31 cellular contexts compared by ENCODE assay signal in genomic region chr2:54392925-54393324, GRCh38.
"Had no signal": no experiment of that assay in that cellular context is flagged by ENCODE, and none has a peak within 500 bp of the region (broad histone marks: within the 10 kb centered on the region; RNA-seq: fewer than 3 reads in every experiment).

No MANE protein-coding gene starts in this region.

- H3K79me2 ChIP-seq: parathyroid adenoma had no signal

- H3K9ac ChIP-seq: neural progenitor cell, parathyroid adenoma had no signal

- H3K4me2 ChIP-seq: neural progenitor cell, smooth muscle cell had no signal

- H3K27me3 Mint-ChIP-seq: naive thymus-derived CD8-positive, alpha-beta T cell; natural killer cell treated with Interleukin-12 subunit alpha and Interleukin-12 subunit beta and Interleukin-15 and Interleukin-18, amount 100 ng/mL, for 72 hours; progenitor cell of endocrine pancreas had no signal

- DNase-seq: naive thymus-derived CD8-positive, alpha-beta T cell; natural killer cell; nephron progenitor cell; nucleus accumbens; occipital lobe; ovary; pancreas; posterior cingulate gyrus; psoas muscle; retina; right cardiac atrium; right lobe of liver; sigmoid colon; small intestine; spleen; stimulated activated CD4-positive, alpha-beta T cell treated with anti-CD3 and anti-CD28 coated beads, Interleukin-12 subunit alpha, Interleukin-12 subunit beta, amount 100 ng/mL, for 4 hours; stimulated activated CD4-positive, alpha-beta T cell treated with anti-CD3 and anti-CD28 coated beads, Interleukin-15, amount 100 ng/mL, for 24 hours; stimulated activated CD4-positive, alpha-beta T cell treated with anti-CD3 and anti-CD28 coated beads, Interleukin-1b, Interleukin-23, amount 100 ng/mL, for 48 hours; stimulated activated CD4-positive, alpha-beta T cell treated with anti-CD3 and anti-CD28 coated beads, Interleukin-2, amount 100 ng/mL, for 24 hours had no signal

- ATAC-seq: naive thymus-derived CD8-positive, alpha-beta T cell; natural killer cell; natural killer cell treated with Interleukin-12 subunit alpha and Interleukin-12 subunit beta and Interleukin-15 and Interleukin-18, amount 100 ng/mL, for 72 hours; pancreas; psoas muscle; right cardiac atrium; right lobe of liver; sciatic nerve had no signal

- FAIRE-seq: pancreas, small intestine had no signal

- H3K4me1 ChIP-seq: neural progenitor cell, pancreas, parathyroid adenoma, prostate gland, psoas muscle, right lobe of liver had no signal

- H3K27me3 ChIP-seq: neural progenitor cell, neutrophil, ovary, pancreas, right atrium auricular region, right lobe of liver, sigmoid colon, spleen had no signal

- H3K36me3 ChIP-seq: neural progenitor cell, neutrophil, ovary, pancreas, prostate gland, right atrium auricular region, right lobe of liver, sigmoid colon, spleen had no signal

- H3K4me3 ChIP-seq: neural progenitor cell, ovary, pancreas, prostate gland, psoas muscle, right atrium auricular region, right lobe of liver, sigmoid colon, skin epidermis, smooth muscle cell, spleen had no signal

- H3K27ac Mint-ChIP-seq: natural killer cell, nephron, nephron progenitor cell, neural progenitor cell, progenitor cell of endocrine pancreas had no signal

- H3K27ac ChIP-seq: neural progenitor cell, neutrophil, ovary, pancreas, parathyroid adenoma, prostate gland, psoas muscle, right atrium auricular region, right lobe of liver, sigmoid colon, skin epidermis, spleen had no signal

- H2AFZ ChIP-seq: neural progenitor cell, parathyroid adenoma had no signal

- H3K9me3 ChIP-seq: neutrophil, ovary, pancreas, prostate gland, psoas muscle, right atrium auricular region, right lobe of liver, sigmoid colon had no signal

- H3K36me3 Mint-ChIP-seq: natural killer cell; natural killer cell treated with Interleukin-12 subunit alpha and Interleukin-12 subunit beta and Interleukin-15 and Interleukin-18, amount 100 ng/mL, for 72 hours; neural progenitor cell had no signal

- H3K4me3 Mint-ChIP-seq: naive thymus-derived CD8-positive, alpha-beta T cell; natural killer cell; natural killer cell treated with Interleukin-12 subunit alpha and Interleukin-12 subunit beta and Interleukin-15 and Interleukin-18, amount 100 ng/mL, for 72 hours; nephron; nephron progenitor cell; neural crest cell; neural progenitor cell had no signal

- H3K9me3 Mint-ChIP-seq: natural killer cell; natural killer cell treated with Interleukin-12 subunit alpha and Interleukin-12 subunit beta and Interleukin-15 and Interleukin-18, amount 100 ng/mL, for 72 hours; nephron; nephron progenitor cell; neural crest cell; neural progenitor cell had no signal
